Comparison of ENCODE assay signal across 21 cellular contexts in genomic region chr3:73136941-73137340, GRCh38.
DNase-seq lines count a peak whose midpoint lies in the region; ATAC-seq and TF ChIP-seq lines count a peak whose summit lies in the region.
"Had no signal": no experiment of that assay in that cellular context is flagged by ENCODE, and none has a peak within 500 bp of the region (broad histone marks: within the 10 kb centered on the region; RNA-seq: fewer than 3 reads in every experiment).

No MANE protein-coding gene starts in this region.

- no peak overlapping the region for H3K4me3 Mint-ChIP-seq in stimulated activated naive B cell treated with anti-CD40 and anti-IgM and Interleukin-4, amounts not matched to agents 10 μg/mL and 1 μg/mL and 100 μg/mL, for 72 hours
- H3K4me3 Mint-ChIP-seq: CD4-positive, alpha-beta memory T cell had no signal

- H3K27ac ChIP-seq in SJCRH30, result peak overlapping the region; percentile 71
- H3K27ac ChIP-seq: A549, Peyer's patch, SK-N-MC had no signal

- peaks cover 9 to 22% of the 10 kb centered on the region in 2 donors for H3K9me3 Mint-ChIP-seq in stimulated activated naive B cell treated with anti-CD40 and anti-IgM and Interleukin-4, amounts not matched to agents 10 μg/mL and 1 μg/mL and 100 μg/mL, for 72 hours

- peaks cover 6 to 16% of the 10 kb centered on the region in 2 donors for H3K27me3 Mint-ChIP-seq in stimulated activated naive B cell treated with anti-CD40 and anti-IgM and Interleukin-4, amounts not matched to agents 10 μg/mL and 1 μg/mL and 100 μg/mL, for 72 hours

- TF ChIP-seq CTCF in GM20000 (IDR thresholded peaks at IDR 0.05; ENCODE audit: extremely low read depth, missing control alignments), result no peak

- no peak for ATAC-seq in stimulated activated naive B cell treated with anti-CD40 and anti-IgM and Interleukin-4, amounts not matched to agents 10 μg/mL and 1 μg/mL and 100 μg/mL, for 72 hours (replicated peaks)
- ATAC-seq in HG03469 (IDR thresholded peaks at IDR 0.05; ENCODE audit: unreplicated experiment), result no peak
- ATAC-seq: A549, GM12878 had no signal

- no peaks in the 10 kb centered on the region for H3K36me3 ChIP-seq in SJCRH30
- H3K36me3 ChIP-seq: Peyer's patch had no signal

- peak; percentile 71 for DNase-seq in NCI-H1105 treated with DMSO at 0.1 percent for 48 hours (lab: John Stamatoyannopoulos, UW)
- DNase-seq in NCI-H69 (lab: John Stamatoyannopoulos, UW), result peak; percentile 78
- DNase-seq in SJCRH30, result peak; percentile 76 to 82
- DNase-seq in stimulated activated naive B cell treated with anti-CD40 and anti-IgM and Interleukin-4, amounts not matched to agents 10 μg/mL and 1 μg/mL and 100 μg/mL, for 72 hours, result no peak
- no peak for DNase-seq in GM20000 (ENCODE audit: low spot score)
- no peak for DNase-seq in dermis blood vessel endothelial cell
- DNase-seq: C1 segment of cervical spinal cord; Caco-2; CD4-positive, alpha-beta memory T cell; GDM1; NCI-H187 treated with DMSO at 0.1 percent for 48 hours; NCI-H2171 treated with DMSO at 0.1 percent for 48 hours; NCI-H345; NCI-H510A treated with DMSO at 0.1 percent for 48 hours; OCI-M1; Peyer's patch; SHP77 treated with DMSO at 0.1 percent for 48 hours had no signal

- no peaks in the 10 kb centered on the region for H3K9me3 ChIP-seq in SJCRH30 (replicated peaks)
- H3K9me3 ChIP-seq: A549, Caco-2, Peyer's patch had no signal

- H3K27ac Mint-ChIP-seq in stimulated activated naive B cell treated with anti-CD40 and anti-IgM and Interleukin-4, amounts not matched to agents 10 μg/mL and 1 μg/mL and 100 μg/mL, for 72 hours, result peak overlapping the region; percentile 0
- H3K27ac Mint-ChIP-seq: CD4-positive, alpha-beta memory T cell had no signal

- H3K4me1 ChIP-seq in SJCRH30, result peaks cover 17% of the 10 kb centered on the region
- H3K4me1 ChIP-seq: A549, Caco-2, Peyer's patch had no signal

- peaks cover 0 to 2% of the 10 kb centered on the region in 2 donors for H3K36me3 Mint-ChIP-seq in stimulated activated naive B cell treated with anti-CD40 and anti-IgM and Interleukin-4, amounts not matched to agents 10 μg/mL and 1 μg/mL and 100 μg/mL, for 72 hours
- H3K36me3 Mint-ChIP-seq: CD4-positive, alpha-beta memory T cell had no signal

- no peaks in the 10 kb centered on the region for H3K4me1 Mint-ChIP-seq in stimulated activated naive B cell treated with anti-CD40 and anti-IgM and Interleukin-4, amounts not matched to agents 10 μg/mL and 1 μg/mL and 100 μg/mL, for 72 hours
- H3K4me1 Mint-ChIP-seq: CD4-positive, alpha-beta memory T cell had no signal

- no peaks in the 10 kb centered on the region for H3K27me3 ChIP-seq in SJCRH30
- H3K27me3 ChIP-seq: Peyer's patch had no signal

- H3K4me3 ChIP-seq in SJCRH30, result no peak overlapping the region
- H3K4me3 ChIP-seq: A549, GM12878, Peyer's patch, SK-N-MC had no signal

Comparison
In these comparisons a context has a peak if more than half of its experiments do, and no peak if none do; other contexts are left out.
1. DNase-seq: peak in NCI-H1105 treated with DMSO at 0.1 percent for 48 hours (single experiment), NCI-H69 (single experiment) and SJCRH30 (2 of 2); none in stimulated activated naive B cell treated with anti-CD40 and anti-IgM and Interleukin-4, amounts not matched to agents 10 μg/mL and 1 μg/mL and 100 μg/mL, for 72 hours (single experiment), GM20000 (single experiment) and dermis blood vessel endothelial cell (single experiment).